8 cellular contexts compared by ENCODE assay signal in genomic region chr15:79310612-79310984, GRCh38. TPM values are rescaled to one million over a fixed set of nuclear protein-coding genes. Genes with fewer than 3 reads are reported as not detected.
A peak's percentile ranks its signal among the peaks of the same experiment; 100 is the strongest.
DNase-seq lines count a peak whose midpoint lies in the region; ATAC-seq and TF ChIP-seq lines count a peak whose summit lies in the region.

No MANE protein-coding gene starts in this region.

- H3K9me3 ChIP-seq in DOHH2 (ENCODE audit: control insufficient read depth, insufficient read depth, low read length) = no peaks in the 10 kb centered on the region
- H3K9me3 ChIP-seq in stomach = no peaks in the 10 kb centered on the region

- DNase-seq in LNCaP clone FGC (ENCODE audit: low read depth) (no peak), immature natural killer cell (no peak), stomach (no peak), D341Med (ENCODE audit: low spot score) (no peak), NCI-H1436 treated with DMSO at 0.1 percent for 48 hours (lab: John Stamatoyannopoulos, UW) (no peak)
- no peak for DNase-seq in activated naive CD8-positive, alpha-beta T cell treated with anti-CD3 and anti-CD28 coated beads for 36 hours

- H3K4me1 ChIP-seq in DOHH2 (ENCODE audit: control insufficient read depth, low read length) (peaks cover 27% of the 10 kb centered on the region), stomach (peaks cover 7 to 49% (median 41%) of the 10 kb centered on the region in 4 donors)

- no peaks in the 10 kb centered on the region for H4K20me1 ChIP-seq in DOHH2 (ENCODE audit: control insufficient read depth, insufficient read depth, low read depth, low read length)

- H3K36me3 Mint-ChIP-seq in activated naive CD8-positive, alpha-beta T cell treated with anti-CD3 and anti-CD28 coated beads for 36 hours = peaks cover 36% of the 10 kb centered on the region
- peaks cover 12 to 20% (median 20%) of the 10 kb centered on the region in 3 donors for H3K36me3 Mint-ChIP-seq in immature natural killer cell

- H3F3A ChIP-seq in DOHH2 (ENCODE audit: control insufficient read depth, insufficient read depth) = no peaks in the 10 kb centered on the region

- H3K36me3 ChIP-seq in DOHH2 (ENCODE audit: control insufficient read depth, low read length) (peaks cover 35% of the 10 kb centered on the region), stomach (peaks cover 18 to 23% (median 21%) of the 10 kb centered on the region in 4 donors)

- peaks cover 31% of the 10 kb centered on the region for H3K27me3 ChIP-seq in DOHH2 (ENCODE audit: control insufficient read depth, low read length)
- peaks cover 0 to 20% (median 0%) of the 10 kb centered on the region in 3 donors for H3K27me3 ChIP-seq in stomach

- H3K27ac Mint-ChIP-seq in activated naive CD8-positive, alpha-beta T cell treated with anti-CD3 and anti-CD28 coated beads for 36 hours = peak overlapping the region; percentile 42
- peak overlapping the region in 4 of 6 donors; percentile 19 to 57 (median 34) for H3K27ac Mint-ChIP-seq in immature natural killer cell

- H3K4me2 ChIP-seq in DOHH2 (ENCODE audit: low read length) = peak overlapping the region; percentile 77

- H3K4me3 ChIP-seq in DOHH2 (ENCODE audit: low read length) (peak overlapping the region; percentile 99), LNCaP clone FGC (ENCODE audit: low read depth, low read length) (peak overlapping the region; percentile 91), stomach (peak overlapping the region; percentile 60 to 91 (median 75))

- H3K9me2 ChIP-seq in DOHH2 (replicated peaks; ENCODE audit: control insufficient read depth, low read length) = no peaks in the 10 kb centered on the region

- H3K27me3 Mint-ChIP-seq in activated naive CD8-positive, alpha-beta T cell treated with anti-CD3 and anti-CD28 coated beads for 36 hours = peaks cover 30% of the 10 kb centered on the region
- peaks cover 5 to 7% (median 6%) of the 10 kb centered on the region in 3 donors for H3K27me3 Mint-ChIP-seq in immature natural killer cell (ENCODE audit: low read depth in 3 of 3)

- WGBS in stomach, 5 donors = 0 to 2% (median 1%) methylated on average over 7 to 16 of the region's 17 CpGs

- intact Hi-C loops in stomach (cut with DNase I; ENCODE audit: low total_unique reads) = no loop called here

- H3K27ac ChIP-seq in DOHH2 (ENCODE audit: low read depth, low read length) (no peak overlapping the region), stomach (peak overlapping the region in 4 of 5 donors; percentile 74 to 81 (median 78))

- TF ChIP-seq EP300 in stomach (IDR thresholded peaks at IDR 0.05) = no peak

- peaks cover 43% of the 10 kb centered on the region for H3K4me1 Mint-ChIP-seq in activated naive CD8-positive, alpha-beta T cell treated with anti-CD3 and anti-CD28 coated beads for 36 hours
- H3K4me1 Mint-ChIP-seq in immature natural killer cell = peaks cover 30 to 48% of the 10 kb centered on the region in 2 donors

- ATAC-seq in GM21723 (IDR thresholded peaks at IDR 0.05; ENCODE audit: unreplicated experiment) = peak; percentile 36

- peaks cover 28% of the 10 kb centered on the region for H3K79me2 ChIP-seq in DOHH2 (ENCODE audit: control insufficient read depth, low read length)

- no peaks in the 10 kb centered on the region for H3K9me3 Mint-ChIP-seq in activated naive CD8-positive, alpha-beta T cell treated with anti-CD3 and anti-CD28 coated beads for 36 hours
- no peaks in the 10 kb centered on the region for H3K9me3 Mint-ChIP-seq in immature natural killer cell

- TF ChIP-seq CTCF in DOHH2 (IDR thresholded peaks at IDR 0.05; ENCODE audit: low read depth, low read length, poor library complexity, severe bottlenecking) (no peak), LNCaP clone FGC (IDR thresholded peaks at IDR 0.05; ENCODE audit: control insufficient read depth, extremely low read depth, insufficient read depth) (no peak), stomach (IDR thresholded peaks at IDR 0.05) (no peak)

- no peak for TF ChIP-seq POLR2A in stomach (IDR thresholded peaks at IDR 0.05)

- H3K4me3 Mint-ChIP-seq in activated naive CD8-positive, alpha-beta T cell treated with anti-CD3 and anti-CD28 coated beads for 36 hours = peak overlapping the region; percentile 73
- peak overlapping the region; percentile 82 to 86 (median 85) for H3K4me3 Mint-ChIP-seq in immature natural killer cell

RNA-seq across cellular contexts. Expression of gene TMED3, which starts 0.3 kb away (rescaled TPM):
- total RNA-seq in activated naive CD8-positive, alpha-beta T cell treated with anti-CD3 and anti-CD28 coated beads for 36 hours = 10 to 100 TPM; 43.7 to 47.4 TPM
- polyA plus RNA-seq in immature natural killer cell = 10 to 100 TPM; 53.6 to 82.4 (median 77.2) TPM
- 100 to 1,000 TPM in 2 of 5 donors, 10 to 100 TPM in 3; 29.0 to 250 (median 95.1) TPM for total RNA-seq in stomach
- 100 to 1,000 TPM in 1 of 3 donors, 10 to 100 TPM in 2; 87.1 to 133 (median 93.9) TPM for polyA plus RNA-seq in stomach

RNA-seq across cellular contexts. Expression of gene ANKRD34C, which starts 28.1 kb away (rescaled TPM):
- total RNA-seq in activated naive CD8-positive, alpha-beta T cell treated with anti-CD3 and anti-CD28 coated beads for 36 hours = not detected
- polyA plus RNA-seq in immature natural killer cell (not detected), stomach (not detected)
- total RNA-seq in stomach = not detected
